In the genomic region with DNA sequence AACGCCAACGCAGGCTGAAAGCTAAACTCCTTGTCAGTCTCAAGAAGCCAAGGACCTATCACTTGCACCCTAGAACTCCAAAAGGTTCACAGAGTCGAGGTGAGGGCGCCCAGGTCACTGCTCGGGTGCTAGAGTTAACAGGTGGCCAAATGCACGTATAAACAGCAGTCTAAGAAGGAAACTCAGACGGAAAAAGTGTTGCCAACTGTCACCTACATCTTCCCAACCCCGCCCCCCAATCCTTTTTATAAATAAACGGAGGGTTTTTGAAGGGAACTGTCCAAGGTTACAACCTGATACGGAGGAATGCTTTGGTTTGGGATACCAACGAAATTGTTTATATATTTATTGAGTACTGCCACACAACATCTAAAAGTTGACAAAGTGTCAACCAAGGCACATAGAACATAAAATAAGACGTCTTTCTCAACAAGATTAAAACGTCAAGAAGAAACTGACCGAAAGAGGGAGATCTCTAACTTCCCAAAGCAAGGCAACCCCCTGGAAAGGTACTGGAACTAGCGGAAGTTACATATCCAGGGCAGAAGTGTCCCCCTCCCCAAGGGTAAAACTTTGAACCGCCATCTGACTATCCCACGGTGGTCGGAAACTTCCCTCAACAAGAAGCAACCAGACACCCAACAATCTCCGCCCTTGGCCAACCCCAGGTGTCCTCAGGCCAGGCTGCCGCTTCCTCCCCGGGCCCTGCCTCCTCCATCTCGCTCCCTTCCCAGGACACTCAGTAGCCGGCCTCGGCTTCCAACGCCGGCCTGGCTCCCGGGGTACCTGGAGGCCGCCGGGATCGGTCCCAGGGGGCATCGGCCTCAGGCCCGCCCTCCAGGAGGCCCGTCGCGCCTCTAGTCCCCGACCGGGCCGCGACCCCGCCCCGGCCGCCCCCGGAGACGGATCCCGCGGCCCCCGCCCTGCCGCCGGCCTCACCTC, we compare ENCODE assay signal across 8 cellular contexts. TPM values are rescaled to one million over a fixed set of nuclear protein-coding genes. Genes with fewer than 3 reads are reported as not detected.
DNase-seq lines count a peak whose midpoint lies in the region; ATAC-seq, FAIRE-seq and TF ChIP-seq lines count a peak whose summit lies in the region.

No MANE protein-coding gene starts in this region.

- H3K9me3 Mint-ChIP-seq in activated T-cell treated with anti-CD3 and anti-CD28 coated beads, Interleukin-2, amount 50 U/mL, for 24 hours = no peaks in the 10 kb centered on the region
- no peaks in the 10 kb centered on the region for H3K9me3 Mint-ChIP-seq in stimulated activated naive CD8-positive, alpha-beta T cell treated with anti-CD3 and anti-CD28 coated beads, Interleukin-15, amount 100 ng/mL, for 72 hours

- H3K4me1 Mint-ChIP-seq in activated T-cell treated with anti-CD3 and anti-CD28 coated beads, Interleukin-2, amount 50 U/mL, for 24 hours (ENCODE audit: low read depth) = peaks cover 66% of the 10 kb centered on the region
- H3K4me1 Mint-ChIP-seq in stimulated activated naive CD8-positive, alpha-beta T cell treated with anti-CD3 and anti-CD28 coated beads, Interleukin-15, amount 100 ng/mL, for 72 hours = peaks cover 60% of the 10 kb centered on the region

- FAIRE-seq in A549 (lab: Jason Lieb, UNC) = no peak

- peak overlapping the region; percentile 90 to 91 for H3K27ac ChIP-seq in A549

- peak overlapping the region; percentile 90 for H3K4me3 Mint-ChIP-seq in activated T-cell treated with anti-CD3 and anti-CD28 coated beads, Interleukin-2, amount 50 U/mL, for 24 hours
- H3K4me3 Mint-ChIP-seq in stimulated activated naive CD8-positive, alpha-beta T cell treated with anti-CD3 and anti-CD28 coated beads, Interleukin-15, amount 100 ng/mL, for 72 hours = peak overlapping the region; percentile 93 to 99

- POLR2A ChIA-PET in A549 (lab: Yijun Ruan, JAX) = interaction anchor here (0.6 to 4.2 kb wide), 13 partner anchors 10 to 254 kb away, joined by 3 to 41 read pairs (median 6); partner anchors contain the start of genes MBTD1, NME1, NME2 and TOB1

- H3K4me1 ChIP-seq in A549 = peaks cover 33% of the 10 kb centered on the region

- peak; percentile 66 to 71 for TF ChIP-seq RAD21 in A549 (conservative IDR thresholded peaks at IDR 0.05 in 1 of 2, IDR thresholded peaks at IDR 0.05 in 1 of 2)

- TF ChIP-seq POLR2A in A549 (IDR thresholded peaks at IDR 0.05; ENCODE audit: low read length) = no peak

- TF ChIP-seq CTCF in A549 (IDR thresholded peaks at IDR 0.05) = peak; percentile 62
- TF ChIP-seq CTCF in GM12873 (IDR thresholded peaks at IDR 0.05; ENCODE audit: insufficient read depth, low read depth, low read length, missing control alignments) = peak; percentile 7

- H3K4me2 ChIP-seq in A549 = peak overlapping the region; percentile 80

- peak; percentile 50 to 80 for DNase-seq in A549 (ENCODE audit: low read depth in 1 of 2, low spot score in 1 of 2)
- DNase-seq in NCI-H748 (lab: John Stamatoyannopoulos, UW; ENCODE audit: unreplicated experiment) = peak; percentile 44
- peak; percentile 63 for DNase-seq in activated T-cell treated with anti-CD3 and anti-CD28 coated beads, Interleukin-2, amount 50 U/mL, for 24 hours
- peak; percentile 31 for DNase-seq in mucosa of gallbladder (ENCODE audit: low spot score)
- peak; percentile 40 to 52 for DNase-seq in stimulated activated naive CD8-positive, alpha-beta T cell treated with anti-CD3 and anti-CD28 coated beads, Interleukin-15, amount 100 ng/mL, for 72 hours

- TF ChIP-seq EP300 in A549 (IDR thresholded peaks at IDR 0.05) = no peak

- no peaks in the 10 kb centered on the region for H3K27me3 Mint-ChIP-seq in activated T-cell treated with anti-CD3 and anti-CD28 coated beads, Interleukin-2, amount 50 U/mL, for 24 hours
- H3K27me3 Mint-ChIP-seq in stimulated activated naive CD8-positive, alpha-beta T cell treated with anti-CD3 and anti-CD28 coated beads, Interleukin-15, amount 100 ng/mL, for 72 hours = no peaks in the 10 kb centered on the region

- WGBS in A549 (ENCODE audit: missing lambda C conversion rate) = 5% methylated on average over 45 of the region's 49 CpGs

- peak overlapping the region; percentile 97 for H3K27ac Mint-ChIP-seq in activated T-cell treated with anti-CD3 and anti-CD28 coated beads, Interleukin-2, amount 50 U/mL, for 24 hours
- peak overlapping the region; percentile 98 for H3K27ac Mint-ChIP-seq in stimulated activated naive CD8-positive, alpha-beta T cell treated with anti-CD3 and anti-CD28 coated beads, Interleukin-15, amount 100 ng/mL, for 72 hours

- ATAC-seq in A549 = peak; percentile 45 to 52
- peak; percentile 16 for ATAC-seq in HG02884 (IDR thresholded peaks at IDR 0.05; ENCODE audit: unreplicated experiment)
- peak; percentile 15 for ATAC-seq in esophagus mucosa
- peak; percentile 39 for ATAC-seq in stimulated activated naive CD8-positive, alpha-beta T cell treated with anti-CD3 and anti-CD28 coated beads, Interleukin-15, amount 100 ng/mL, for 72 hours

- H3K36me3 Mint-ChIP-seq in activated T-cell treated with anti-CD3 and anti-CD28 coated beads, Interleukin-2, amount 50 U/mL, for 24 hours (ENCODE audit: low read depth) = peaks cover 32% of the 10 kb centered on the region

- CTCF ChIA-PET in A549 (lab: Yijun Ruan, JAX) = interaction anchor here (0.6 to 12.1 kb wide), 20 partner anchors 9 to 416 kb away, joined by 3 to 119 read pairs (median 4); partner anchors contain the start of genes NME1 and NME2

- H3K9me3 ChIP-seq in A549 = no peaks in the 10 kb centered on the region

- H3K4me3 ChIP-seq in A549 = peak overlapping the region; percentile 77

TF ChIP-seq in A549, 52 proteins besides CTCF, POLR2A, EP300 and RAD21 (continues in another document):
- TF ChIP-seq, protein P1, sequence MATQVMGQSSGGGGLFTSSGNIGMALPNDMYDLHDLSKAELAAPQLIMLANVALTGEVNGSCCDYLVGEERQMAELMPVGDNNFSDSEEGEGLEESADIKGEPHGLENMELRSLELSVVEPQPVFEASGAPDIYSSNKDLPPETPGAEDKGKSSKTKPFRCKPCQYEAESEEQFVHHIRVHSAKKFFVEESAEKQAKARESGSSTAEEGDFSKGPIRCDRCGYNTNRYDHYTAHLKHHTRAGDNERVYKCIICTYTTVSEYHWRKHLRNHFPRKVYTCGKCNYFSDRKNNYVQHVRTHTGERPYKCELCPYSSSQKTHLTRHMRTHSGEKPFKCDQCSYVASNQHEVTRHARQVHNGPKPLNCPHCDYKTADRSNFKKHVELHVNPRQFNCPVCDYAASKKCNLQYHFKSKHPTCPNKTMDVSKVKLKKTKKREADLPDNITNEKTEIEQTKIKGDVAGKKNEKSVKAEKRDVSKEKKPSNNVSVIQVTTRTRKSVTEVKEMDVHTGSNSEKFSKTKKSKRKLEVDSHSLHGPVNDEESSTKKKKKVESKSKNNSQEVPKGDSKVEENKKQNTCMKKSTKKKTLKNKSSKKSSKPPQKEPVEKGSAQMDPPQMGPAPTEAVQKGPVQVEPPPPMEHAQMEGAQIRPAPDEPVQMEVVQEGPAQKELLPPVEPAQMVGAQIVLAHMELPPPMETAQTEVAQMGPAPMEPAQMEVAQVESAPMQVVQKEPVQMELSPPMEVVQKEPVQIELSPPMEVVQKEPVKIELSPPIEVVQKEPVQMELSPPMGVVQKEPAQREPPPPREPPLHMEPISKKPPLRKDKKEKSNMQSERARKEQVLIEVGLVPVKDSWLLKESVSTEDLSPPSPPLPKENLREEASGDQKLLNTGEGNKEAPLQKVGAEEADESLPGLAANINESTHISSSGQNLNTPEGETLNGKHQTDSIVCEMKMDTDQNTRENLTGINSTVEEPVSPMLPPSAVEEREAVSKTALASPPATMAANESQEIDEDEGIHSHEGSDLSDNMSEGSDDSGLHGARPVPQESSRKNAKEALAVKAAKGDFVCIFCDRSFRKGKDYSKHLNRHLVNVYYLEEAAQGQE (IDR thresholded peaks at IDR 0.05) = peak; percentile 79
- TF ChIP-seq RNF2 (IDR thresholded peaks at IDR 0.05; ENCODE audit: borderline replicate concordance, low read depth) (no peak), EHMT2 (IDR thresholded peaks at IDR 0.05; ENCODE audit: low read depth) (no peak), MYC (IDR thresholded peaks at IDR 0.05; ENCODE audit: borderline replicate concordance, low read length) (no peak), SMC3 (IDR thresholded peaks at IDR 0.05) (peak; percentile 42), HDAC2 (IDR thresholded peaks at IDR 0.05) (no peak)
- TF ChIP-seq, protein P2, sequence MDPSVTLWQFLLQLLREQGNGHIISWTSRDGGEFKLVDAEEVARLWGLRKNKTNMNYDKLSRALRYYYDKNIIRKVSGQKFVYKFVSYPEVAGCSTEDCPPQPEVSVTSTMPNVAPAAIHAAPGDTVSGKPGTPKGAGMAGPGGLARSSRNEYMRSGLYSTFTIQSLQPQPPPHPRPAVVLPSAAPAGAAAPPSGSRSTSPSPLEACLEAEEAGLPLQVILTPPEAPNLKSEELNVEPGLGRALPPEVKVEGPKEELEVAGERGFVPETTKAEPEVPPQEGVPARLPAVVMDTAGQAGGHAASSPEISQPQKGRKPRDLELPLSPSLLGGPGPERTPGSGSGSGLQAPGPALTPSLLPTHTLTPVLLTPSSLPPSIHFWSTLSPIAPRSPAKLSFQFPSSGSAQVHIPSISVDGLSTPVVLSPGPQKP (IDR thresholded peaks at IDR 0.05; ENCODE audit: low read depth, low read length) = no peak

RNA-seq across cellular contexts. Expression of gene SPAG9, which starts 1.0 kb away (rescaled TPM):
- polyA plus RNA-seq in A549 (2011; rRNA removed) (69.6 and 71.1 TPM in 2 replicates), A549 (2017; fragmentation: RNase III; extraction: RNeasy Plus Mini Kit Qiagen cat#74134 plus additional on column Dnase treatment) (60.5 to 72.2 TPM (median 69.0 TPM) in 3 replicates)
- polyA plus RNA-seq in A549 (2012; cell fraction: cytosol; rRNA removed) = 18.5 and 19.6 TPM in 2 replicates
- 24.3 and 37.8 TPM in 2 replicates for polyA plus RNA-seq in A549 (2012; cell fraction: nucleus; rRNA removed)
- 90.7 and 94.9 TPM in 2 replicates for polyA minus RNA-seq in A549 (2011; rRNA and poly(A)+ RNA removed)
- total RNA-seq in esophagus mucosa (40.4 TPM), mucosa of gallbladder (77.9 TPM)

RNA-seq across cellular contexts. Expression of gene NME1, which starts 33.7 kb away (rescaled TPM):
- polyA plus RNA-seq in A549 (2011; rRNA removed) (639 and 782 TPM in 2 replicates), A549 (2017; fragmentation: RNase III; extraction: RNeasy Plus Mini Kit Qiagen cat#74134 plus additional on column Dnase treatment) (527 to 621 TPM (median 542 TPM) in 3 replicates)
- 863 and 1,135 TPM in 2 replicates for polyA plus RNA-seq in A549 (2012; cell fraction: cytosol; rRNA removed)
- 426 and 549 TPM in 2 replicates for polyA plus RNA-seq in A549 (2012; cell fraction: nucleus; rRNA removed)
- polyA minus RNA-seq in A549 (2011; rRNA and poly(A)+ RNA removed) = 127 and 140 TPM in 2 replicates
- total RNA-seq in esophagus mucosa (108 TPM), mucosa of gallbladder (26.5 TPM)

RNA-seq across cellular contexts. Expression of gene NME2, which starts 46.5 kb away (rescaled TPM):
- polyA plus RNA-seq in A549 (2011; rRNA removed) (1,425 and 1,432 TPM in 2 replicates), A549 (2017; fragmentation: RNase III; extraction: RNeasy Plus Mini Kit Qiagen cat#74134 plus additional on column Dnase treatment) (1,828 to 1,901 TPM (median 1,862 TPM) in 3 replicates)
- 2,246 and 2,361 TPM in 2 replicates for polyA plus RNA-seq in A549 (2012; cell fraction: cytosol; rRNA removed)
- polyA plus RNA-seq in A549 (2012; cell fraction: nucleus; rRNA removed) = 927 and 1,022 TPM in 2 replicates
- 213 and 275 TPM in 2 replicates for polyA minus RNA-seq in A549 (2011; rRNA and poly(A)+ RNA removed)
- total RNA-seq in esophagus mucosa (683 TPM), mucosa of gallbladder (262 TPM)

Comparison
In these comparisons a context has a peak if more than half of its experiments do, and no peak if none do; other contexts are left out.
1. Peak in every context shown above with its lines: DNase-seq, ATAC-seq, H3K4me3 ChIP-seq and H3K27ac ChIP-seq.